1 cellular context compared by ENCODE assay signal in the genomic region with DNA sequence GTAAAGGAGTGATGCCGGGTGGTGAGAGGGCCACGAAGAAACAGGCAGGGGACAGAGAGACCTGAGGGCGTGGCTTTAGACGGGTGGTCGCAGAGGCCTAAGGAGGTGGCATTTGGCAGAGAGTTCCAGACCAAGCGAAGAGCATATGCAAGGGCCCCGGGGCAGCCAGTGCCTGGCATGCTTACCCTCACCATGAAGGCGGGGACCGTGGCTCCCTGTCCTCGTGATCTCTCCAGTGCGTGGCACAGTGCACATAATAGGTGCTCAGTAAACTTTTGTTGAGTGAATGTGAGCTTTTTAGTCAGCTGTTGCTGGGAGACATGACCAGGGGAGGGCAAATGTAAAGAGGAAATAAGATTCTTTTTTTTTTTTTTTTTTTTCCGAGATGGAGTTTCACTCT.
TF ChIP-seq lines count a peak whose summit lies in the region.

No MANE protein-coding gene starts in this region.

TF ChIP-seq in GM12878, 131 proteins besides CTCF, POLR2A, EP300 and RAD21 (continued from another document):
- TF ChIP-seq, protein P1, sequence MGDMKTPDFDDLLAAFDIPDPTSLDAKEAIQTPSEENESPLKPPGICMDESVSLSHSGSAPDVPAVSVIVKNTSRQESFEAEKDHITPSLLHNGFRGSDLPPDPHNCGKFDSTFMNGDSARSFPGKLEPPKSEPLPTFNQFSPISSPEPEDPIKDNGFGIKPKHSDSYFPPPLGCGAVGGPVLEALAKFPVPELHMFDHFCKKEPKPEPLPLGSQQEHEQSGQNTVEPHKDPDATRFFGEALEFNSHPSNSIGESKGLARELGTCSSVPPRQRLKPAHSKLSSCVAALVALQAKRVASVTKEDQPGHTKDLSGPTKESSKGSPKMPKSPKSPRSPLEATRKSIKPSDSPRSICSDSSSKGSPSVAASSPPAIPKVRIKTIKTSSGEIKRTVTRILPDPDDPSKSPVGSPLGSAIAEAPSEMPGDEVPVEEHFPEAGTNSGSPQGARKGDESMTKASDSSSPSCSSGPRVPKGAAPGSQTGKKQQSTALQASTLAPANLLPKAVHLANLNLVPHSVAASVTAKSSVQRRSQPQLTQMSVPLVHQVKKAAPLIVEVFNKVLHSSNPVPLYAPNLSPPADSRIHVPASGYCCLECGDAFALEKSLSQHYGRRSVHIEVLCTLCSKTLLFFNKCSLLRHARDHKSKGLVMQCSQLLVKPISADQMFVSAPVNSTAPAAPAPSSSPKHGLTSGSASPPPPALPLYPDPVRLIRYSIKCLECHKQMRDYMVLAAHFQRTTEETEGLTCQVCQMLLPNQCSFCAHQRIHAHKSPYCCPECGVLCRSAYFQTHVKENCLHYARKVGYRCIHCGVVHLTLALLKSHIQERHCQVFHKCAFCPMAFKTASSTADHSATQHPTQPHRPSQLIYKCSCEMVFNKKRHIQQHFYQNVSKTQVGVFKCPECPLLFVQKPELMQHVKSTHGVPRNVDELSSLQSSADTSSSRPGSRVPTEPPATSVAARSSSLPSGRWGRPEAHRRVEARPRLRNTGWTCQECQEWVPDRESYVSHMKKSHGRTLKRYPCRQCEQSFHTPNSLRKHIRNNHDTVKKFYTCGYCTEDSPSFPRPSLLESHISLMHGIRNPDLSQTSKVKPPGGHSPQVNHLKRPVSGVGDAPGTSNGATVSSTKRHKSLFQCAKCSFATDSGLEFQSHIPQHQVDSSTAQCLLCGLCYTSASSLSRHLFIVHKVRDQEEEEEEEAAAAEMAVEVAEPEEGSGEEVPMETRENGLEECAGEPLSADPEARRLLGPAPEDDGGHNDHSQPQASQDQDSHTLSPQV (IDR thresholded peaks at IDR 0.05), result no peak
- TF ChIP-seq, protein P2, sequence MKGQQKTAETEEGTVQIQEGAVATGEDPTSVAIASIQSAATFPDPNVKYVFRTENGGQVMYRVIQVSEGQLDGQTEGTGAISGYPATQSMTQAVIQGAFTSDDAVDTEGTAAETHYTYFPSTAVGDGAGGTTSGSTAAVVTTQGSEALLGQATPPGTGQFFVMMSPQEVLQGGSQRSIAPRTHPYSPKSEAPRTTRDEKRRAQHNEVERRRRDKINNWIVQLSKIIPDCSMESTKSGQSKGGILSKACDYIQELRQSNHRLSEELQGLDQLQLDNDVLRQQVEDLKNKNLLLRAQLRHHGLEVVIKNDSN (IDR thresholded peaks at IDR 0.05; ENCODE audit: borderline replicate concordance, extremely low read length, insufficient read depth, low read depth, low read length), result no peak
- TF ChIP-seq BCL11A (IDR thresholded peaks at IDR 0.05; ENCODE audit: low read depth, low read length), result no peak
- TF ChIP-seq RFX5 (IDR thresholded peaks at IDR 0.05; ENCODE audit: low read depth, low read length), result 0 out of 2 replicates have a peak, but pooled peaks have one; percentile 36
